1 cellular context compared by ENCODE assay signal in genomic region chrX:130339408-130340222, GRCh38.
TF ChIP-seq lines count a peak whose summit lies in the region.

Gene SLC25A14, plus strand, starts transcription at chrX:130339919. Its CDS starts 360 bp downstream, at chrX:130340279.

TF ChIP-seq in K562, 482 proteins besides CTCF, POLR2A, EP300 and RAD21 (continued from another document and continues in another):
- TF ChIP-seq SNAPC5 (CRISPR knock-in tag; IDR thresholded peaks at IDR 0.05) (no peak), RBM22 (IDR thresholded peaks at IDR 0.05; ENCODE audit: low read depth, low read length, poor library complexity, severe bottlenecking) (peak; percentile 85), THRB (CRISPR knock-in tag; conservative IDR thresholded peaks at IDR 0.05) (no peak), ZNF347 (CRISPR knock-in tag; IDR thresholded peaks at IDR 0.05; ENCODE audit: low read depth) (no peak), PHTF2 (CRISPR knock-in tag; IDR thresholded peaks at IDR 0.05) (no peak), CEBPG (CRISPR knock-in tag; IDR thresholded peaks at IDR 0.05) (no peak), CEBPG (tag; conservative IDR thresholded peaks at IDR 0.05 in 1 of 2, IDR thresholded peaks at IDR 0.05 in 1 of 2) (no peak), USF1 (CRISPR knock-in tag; IDR thresholded peaks at IDR 0.05) (no peak), POLR3A (IDR thresholded peaks at IDR 0.05; ENCODE audit: borderline replicate concordance, extremely low read depth, insufficient read depth, insufficient read length) (no peak), HSF4 (CRISPR knock-in tag; IDR thresholded peaks at IDR 0.05; ENCODE audit: borderline replicate concordance) (no peak), EP400 (IDR thresholded peaks at IDR 0.05) (peak; percentile 70; the same call in 1 of the 2 replicates), KLF10 (CRISPR knock-in tag; IDR thresholded peaks at IDR 0.05) (no peak), MTA3 (IDR thresholded peaks at IDR 0.05; ENCODE audit: borderline replicate concordance) (0 out of 2 replicates have a peak, but pooled peaks have one; percentile 21), NFRKB (IDR thresholded peaks at IDR 0.05; ENCODE audit: low read depth) (peak; percentile 67; the same call in 1 of the 2 replicates), ZNF512 (tag; IDR thresholded peaks at IDR 0.05) (no peak), ELK1 (CRISPR knock-in tag; IDR thresholded peaks at IDR 0.05) (no peak), UBTF (IDR thresholded peaks at IDR 0.05; ENCODE audit: borderline replicate concordance in 1 of 2, low read depth in 2 of 2, low read length in 2 of 2) (peak; percentile 75 to 80; a peak in 2 of 4 replicates), SMARCB1 (IDR thresholded peaks at IDR 0.05; ENCODE audit: insufficient read length, low read depth) (no peak), E2F5 (CRISPR knock-in tag; IDR thresholded peaks at IDR 0.05) (no peak), ZNF121 (CRISPR knock-in tag; conservative IDR thresholded peaks at IDR 0.05) (no peak), PHF8 (IDR thresholded peaks at IDR 0.05; ENCODE audit: borderline replicate concordance, low read length) (peak; percentile 77; the same call in 1 of the 2 replicates), SMAD2 (IDR thresholded peaks at IDR 0.05; ENCODE audit: low read depth, low read length) (no peak), ZEB2 (IDR thresholded peaks at IDR 0.05) (no peak), MCM7 (IDR thresholded peaks at IDR 0.05) (no peak), ZNF174 (CRISPR knock-in tag; IDR thresholded peaks at IDR 0.05) (no peak), WHSC1 (IDR thresholded peaks at IDR 0.05; ENCODE audit: low read length) (no peak), SP2 (IDR thresholded peaks at IDR 0.05; ENCODE audit: extremely low read depth, low read depth, low read length, poor library complexity, severe bottlenecking) (no peak), GATAD2B (IDR thresholded peaks at IDR 0.05; ENCODE audit: borderline replicate concordance) (peak; percentile 36; the same call in 1 of the 2 replicates), ZNF318 (IDR thresholded peaks at IDR 0.05; ENCODE audit: borderline replicate concordance in 1 of 2, low read depth in 1 of 2) (no peak), PATZ1 (CRISPR knock-in tag; IDR thresholded peaks at IDR 0.05; ENCODE audit: borderline replicate concordance) (no peak), ZBTB1 (CRISPR knock-in tag; IDR thresholded peaks at IDR 0.05; ENCODE audit: borderline replicate concordance, low read depth) (no peak), SUPT5H (IDR thresholded peaks at IDR 0.05) (peak; percentile 79), HLTF (IDR thresholded peaks at IDR 0.05) (no peak), LCOR (CRISPR knock-in tag; IDR thresholded peaks at IDR 0.05) (peak; percentile 26; the same call in 1 of the 2 replicates), ZNF740 (CRISPR knock-in tag; IDR thresholded peaks at IDR 0.05) (no peak), ZNF740 (tag; IDR thresholded peaks at IDR 0.05) (no peak), CBX1 (IDR thresholded peaks at IDR 0.05; ENCODE audit: low read depth) (no peak), CGGBP1 (CRISPR knock-in tag; IDR thresholded peaks at IDR 0.05) (no peak), SMARCA5 (IDR thresholded peaks at IDR 0.05) (no peak), HNRNPLL (IDR thresholded peaks at IDR 0.05; ENCODE audit: low read depth, low read length, poor library complexity, severe bottlenecking) (peak; percentile 51), KLF1 (tag; IDR thresholded peaks at IDR 0.05) (no peak)
